ENCODE assay signal across 18 cellular contexts in the genomic region with DNA sequence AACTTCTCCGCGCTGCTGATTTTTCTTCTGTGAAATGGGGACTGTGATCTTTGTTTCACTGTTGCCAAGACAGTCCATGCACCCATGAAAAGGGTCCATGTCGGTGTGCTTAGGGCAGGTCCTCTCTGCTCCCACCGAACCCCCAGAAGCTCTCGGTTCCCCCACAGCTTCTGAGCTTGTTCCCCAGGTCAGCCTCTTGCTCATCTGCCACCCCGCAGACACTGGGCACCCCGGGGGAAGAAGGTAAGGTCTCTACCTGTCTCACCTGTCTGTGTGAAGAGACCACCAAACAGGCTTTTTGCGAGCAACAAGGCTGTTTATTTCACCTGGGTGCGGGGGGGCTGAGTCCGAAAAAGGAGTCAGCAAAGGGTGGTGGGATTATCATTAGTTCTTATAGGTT.
DNase-seq lines count a peak whose midpoint lies in the region; ATAC-seq and TF ChIP-seq lines count a peak whose summit lies in the region.
"Had no signal": no experiment of that assay in that cellular context is flagged by ENCODE, and none has a peak within 500 bp of the region (broad histone marks: within the 10 kb centered on the region; RNA-seq: fewer than 3 reads in every experiment).

No MANE protein-coding gene starts in this region.

- H3K4me1 Mint-ChIP-seq in H9 (peaks cover 10 to 14% of the 10 kb centered on the region in 2 experiments), endodermal cell (peaks cover 15% of the 10 kb centered on the region), neural progenitor cell (peaks cover 31% of the 10 kb centered on the region)
- H3K4me1 Mint-ChIP-seq: B cell had no signal

- H3K9me3 Mint-ChIP-seq in H9: no peaks in the 10 kb centered on the region; a peak in 1 of 5 replicates
- H3K9me3 Mint-ChIP-seq in endodermal cell: no peaks in the 10 kb centered on the region
- H3K9me3 Mint-ChIP-seq in neural progenitor cell: no peaks in the 10 kb centered on the region
- H3K9me3 Mint-ChIP-seq: CD8-positive, alpha-beta T cell had no signal

- H3K79me2 ChIP-seq in H9 (ENCODE audit: insufficient read depth, low read length): no peaks in the 10 kb centered on the region
- H3K79me2 ChIP-seq in neural progenitor cell (ENCODE audit: low read depth): no peaks in the 10 kb centered on the region
- no peaks in the 10 kb centered on the region for H3K79me2 ChIP-seq in MM.1S (ENCODE audit: low read length)

- H3K36me3 ChIP-seq in endodermal cell (ENCODE audit: control insufficient read depth, insufficient read depth, low read length) (no peaks in the 10 kb centered on the region), neural progenitor cell (no peaks in the 10 kb centered on the region), brain microvascular endothelial cell (replicated peaks) (no peaks in the 10 kb centered on the region), MM.1S (replicated peaks; ENCODE audit: insufficient read depth, low read length) (no peaks in the 10 kb centered on the region)
- H3K36me3 ChIP-seq: BLaER1 treated with 17β-estradiol and CSF1 and Interleukin-3, amounts not matched to agents 10 nM and 100 nM had no signal

- H3K4me3 Mint-ChIP-seq in H9 (no peak overlapping the region), endodermal cell (no peak overlapping the region), neural progenitor cell (no peak overlapping the region)
- H3K4me3 Mint-ChIP-seq: B cell; CD8-positive, alpha-beta T cell had no signal

- H3K4me1 ChIP-seq in H9 (ENCODE audit: insufficient read depth, low read length): no peaks in the 10 kb centered on the region
- H3K4me1 ChIP-seq in endodermal cell (ENCODE audit: control insufficient read depth, insufficient read depth, low read length): no peaks in the 10 kb centered on the region
- H3K4me1 ChIP-seq in neural progenitor cell: peaks cover 16% of the 10 kb centered on the region
- H3K4me1 ChIP-seq in MM.1S (ENCODE audit: low read length): 0 out of 2 replicates have a peak, but pooled peaks cover 5% of the 10 kb centered on the region

- no peak overlapping the region for H3T11ph ChIP-seq in H9 (ENCODE audit: low read length)

- H3K18ac ChIP-seq in H9 (ENCODE audit: insufficient read length, low read depth, low read length): no peak overlapping the region

- no peaks in the 10 kb centered on the region for H3K79me1 ChIP-seq in H9 (ENCODE audit: insufficient read depth, low read depth, low read length, poor library complexity, severe bottlenecking)

- no peaks in the 10 kb centered on the region for H3K27me3 ChIP-seq in H9 (ENCODE audit: insufficient read depth, low read length)
- H3K27me3 ChIP-seq in endodermal cell (ENCODE audit: control insufficient read depth, insufficient read depth, low read length, poor library complexity, severe bottlenecking): no peaks in the 10 kb centered on the region
- H3K27me3 ChIP-seq in neural progenitor cell: no peaks in the 10 kb centered on the region
- no peaks in the 10 kb centered on the region for H3K27me3 ChIP-seq in brain microvascular endothelial cell (replicated peaks)
- H3K27me3 ChIP-seq in MM.1S (replicated peaks; ENCODE audit: insufficient read depth, low read length): no peaks in the 10 kb centered on the region
- H3K27me3 ChIP-seq: BLaER1 treated with 17β-estradiol and CSF1 and Interleukin-3, amounts not matched to agents 10 nM and 100 nM had no signal

- no peak overlapping the region for H4K5ac ChIP-seq in H9 (ENCODE audit: insufficient read length, low read depth, low read length)

- H2BK5ac ChIP-seq in H9 (ENCODE audit: insufficient read length, low read length): no peak overlapping the region

- no peak overlapping the region for H3K4ac ChIP-seq in H9 (ENCODE audit: low read depth, low read length)

- H3K9me2 ChIP-seq in MM.1S (replicated peaks; ENCODE audit: insufficient read depth, low read length): no peaks in the 10 kb centered on the region

- no CpG with 5 or more reads among the region's 10 CpGs for WGBS in H9 (ENCODE audit: extremely low coverage, insufficient read length, low lambda C conversion rate)
- WGBS in endodermal cell (ENCODE audit: insufficient coverage in 1 of 2, insufficient read length in 1 of 2), 2 experiments: 91% methylated on average over 8 to 10 of the region's 10 CpGs

- H3K14ac ChIP-seq in H9 (ENCODE audit: insufficient read depth, low read length): no peak overlapping the region

- H2BK20ac ChIP-seq in H9 (ENCODE audit: low read depth, low read length, poor library complexity, severe bottlenecking): no peak overlapping the region

- H3K36me3 Mint-ChIP-seq in H9 (ENCODE audit: insufficient read depth in 1 of 3, low read depth in 3 of 3): no peaks in the 10 kb centered on the region
- H3K36me3 Mint-ChIP-seq in endodermal cell (ENCODE audit: low read depth): no peaks in the 10 kb centered on the region
- no peaks in the 10 kb centered on the region for H3K36me3 Mint-ChIP-seq in neural progenitor cell
- H3K36me3 Mint-ChIP-seq: CD8-positive, alpha-beta T cell had no signal

- H2BK12ac ChIP-seq in H9 (ENCODE audit: insufficient read length, low read depth, low read length): no peak overlapping the region

- H3K27ac ChIP-seq in H9 (ENCODE audit: insufficient read length, low read depth, low read length) (no peak overlapping the region), endodermal cell (ENCODE audit: low read depth, low read length) (no peak overlapping the region), neural progenitor cell (no peak overlapping the region), brain microvascular endothelial cell (no peak overlapping the region), MM.1S (ENCODE audit: low read length) (no peak overlapping the region)
- H3K27ac ChIP-seq: BLaER1 treated with 17β-estradiol and CSF1 and Interleukin-3, amounts not matched to agents 10 nM and 100 nM; HL-60 had no signal

- H3K56ac ChIP-seq in H9 (ENCODE audit: insufficient read length, low read depth, low read length): no peak overlapping the region

- H2AK5ac ChIP-seq in H9 (ENCODE audit: insufficient read length, low read length): no peak overlapping the region

- H4K20me1 ChIP-seq in H9 (ENCODE audit: control insufficient read depth, insufficient read depth, insufficient read length) (no peaks in the 10 kb centered on the region), neural progenitor cell (ENCODE audit: low read depth) (no peaks in the 10 kb centered on the region), MM.1S (ENCODE audit: insufficient read depth, low read length) (no peaks in the 10 kb centered on the region)
- H4K20me1 ChIP-seq: BLaER1 treated with 17β-estradiol and CSF1 and Interleukin-3, amounts not matched to agents 10 nM and 100 nM had no signal

- no peak overlapping the region for H2BK120ac ChIP-seq in H9 (ENCODE audit: low read depth, low read length, poor library complexity, severe bottlenecking)

- TF ChIP-seq CTCF in H9 (conservative IDR thresholded peaks at IDR 0.05) (no peak), endodermal cell (conservative IDR thresholded peaks at IDR 0.05) (no peak), neural progenitor cell (IDR thresholded peaks at IDR 0.05) (no peak), brain microvascular endothelial cell (IDR thresholded peaks at IDR 0.05; ENCODE audit: low read depth, low read length, missing control alignments) (no peak), MM.1S (IDR thresholded peaks at IDR 0.05; ENCODE audit: low read length) (no peak)

- H4K8ac ChIP-seq in H9 (replicated peaks; ENCODE audit: insufficient read length, low read depth, low read length): no peak overlapping the region

- H3F3A ChIP-seq in neural progenitor cell (ENCODE audit: low read depth): peaks cover 11% of the 10 kb centered on the region
- H3F3A ChIP-seq in MM.1S (ENCODE audit: insufficient read depth, low read length): no peaks in the 10 kb centered on the region

- H3K27ac Mint-ChIP-seq in H9: no peak overlapping the region; a peak in 1 of 7 replicates
- no peak overlapping the region for H3K27ac Mint-ChIP-seq in endodermal cell
- H3K27ac Mint-ChIP-seq in neural progenitor cell: peak overlapping the region; percentile 14
- H3K27ac Mint-ChIP-seq: B cell; CD8-positive, alpha-beta T cell had no signal

- no peak overlapping the region for H3K23ac ChIP-seq in H9 (ENCODE audit: insufficient read length, low read depth, low read length)

- no peak overlapping the region for H3K4me2 ChIP-seq in H9 (ENCODE audit: insufficient read depth, insufficient read length, low read length)
- no peak overlapping the region for H3K4me2 ChIP-seq in neural progenitor cell
- no peak overlapping the region for H3K4me2 ChIP-seq in MM.1S (ENCODE audit: low read depth, low read length)
- H3K4me2 ChIP-seq: BLaER1 treated with 17β-estradiol and CSF1 and Interleukin-3, amounts not matched to agents 10 nM and 100 nM had no signal

- DNase-seq in H9 (peak; percentile 20), endodermal cell (peak; percentile 31), neural progenitor cell (ENCODE audit: low spot score) (no peak), sciatic nerve (ENCODE audit: low spot score) (peak; percentile 15), UCSD-AML1 (lab: John Stamatoyannopoulos, UW; ENCODE audit: unreplicated experiment) (no peak), brain microvascular endothelial cell (no peak), MM.1S (no peak)
- DNase-seq in activated T-cell treated with anti-CD3 and anti-CD28 coated beads, Interleukin-2, amount 50 U/mL, for 1 hour: no peak
- DNase-seq: 8988T; Calu3; CD8-positive, alpha-beta T cell; DMS79 treated with DMSO at 0.1 percent for 48 hours; GM23248; HCEC 1CT had no signal

- no peak overlapping the region for H3K9ac ChIP-seq in H9 (ENCODE audit: extremely low read depth, insufficient read length, low read length)
- H3K9ac ChIP-seq in endodermal cell (ENCODE audit: extremely low read depth, low read length, poor library complexity, severe bottlenecking): no peak overlapping the region
- no peak overlapping the region for H3K9ac ChIP-seq in neural progenitor cell
- H3K9ac ChIP-seq in MM.1S (ENCODE audit: low read length): no peak overlapping the region
- H3K9ac ChIP-seq: BLaER1 treated with 17β-estradiol and CSF1 and Interleukin-3, amounts not matched to agents 10 nM and 100 nM; GM23248 had no signal

- H2BK15ac ChIP-seq in H9 (ENCODE audit: low read depth, low read length): no peak overlapping the region

- H3K4me3 ChIP-seq in endodermal cell (ENCODE audit: low read length) (no peak overlapping the region), neural progenitor cell (no peak overlapping the region), brain microvascular endothelial cell (ENCODE audit: low read depth, low read length) (no peak overlapping the region), MM.1S (ENCODE audit: low read length) (no peak overlapping the region)
- H3K4me3 ChIP-seq: BLaER1 treated with 17β-estradiol and CSF1 and Interleukin-3, amounts not matched to agents 10 nM and 100 nM; GM12878; GM23248 had no signal

- H4K91ac ChIP-seq in H9 (ENCODE audit: insufficient read length, low read depth, low read length): no peak overlapping the region

- intact Hi-C loops in sciatic nerve (cut with DNase I): no loop called here

- no peaks in the 10 kb centered on the region for H3K23me2 ChIP-seq in H9 (ENCODE audit: insufficient read length, low read depth, low read length, poor library complexity, severe bottlenecking)

- H2AFZ ChIP-seq in H9 (ENCODE audit: low read length) (no peak overlapping the region), neural progenitor cell (replicated peaks) (no peak overlapping the region), MM.1S (ENCODE audit: low read length) (no peak overlapping the region)
- H2AFZ ChIP-seq: GM23248 had no signal

- H3K9me3 ChIP-seq in H9 (ENCODE audit: control insufficient read depth, low read depth, low read length) (no peaks in the 10 kb centered on the region), endodermal cell (ENCODE audit: control insufficient read depth, low read length) (no peaks in the 10 kb centered on the region), neural progenitor cell (ENCODE audit: low read depth) (no peaks in the 10 kb centered on the region), MM.1S (replicated peaks; ENCODE audit: insufficient read depth, low read length) (no peaks in the 10 kb centered on the region)
- H3K9me3 ChIP-seq: BLaER1 treated with 17β-estradiol and CSF1 and Interleukin-3, amounts not matched to agents 10 nM and 100 nM had no signal

- ATAC-seq in sciatic nerve: no peak
- ATAC-seq: CD8-positive, alpha-beta T cell; GM12878 had no signal

- H3K27me3 Mint-ChIP-seq in H9 (ENCODE audit: low read depth): peaks cover 1% of the 10 kb centered on the region; the same call in 1 of the 2 replicates
- H3K27me3 Mint-ChIP-seq in endodermal cell (ENCODE audit: insufficient read depth): peaks cover 1% of the 10 kb centered on the region
- H3K27me3 Mint-ChIP-seq in neural progenitor cell (ENCODE audit: insufficient read depth, low read depth): peaks cover 6% of the 10 kb centered on the region

- in situ Hi-C loops in brain microvascular endothelial cell (cut with HindIII; ENCODE audit: low pct_ligation_motif_present, low sequenced_read_pairs): no loop called here

Comparison
In these comparisons a context has a peak if more than half of its experiments do, and no peak if none do; other contexts are left out.
1. DNase-seq: peak in H9 (single experiment), endodermal cell (single experiment) and sciatic nerve (single experiment); none in neural progenitor cell (single experiment), UCSD-AML1 (single experiment), activated T-cell treated with anti-CD3 and anti-CD28 coated beads, Interleukin-2, amount 50 U/mL, for 1 hour (single experiment), brain microvascular endothelial cell (single experiment) and MM.1S (single experiment).